In genomic region chr10:22681783-22682183, GRCh38 we compare ENCODE assay signal across 8 cellular contexts. TPM values are rescaled to one million over a fixed set of nuclear protein-coding genes. Genes with fewer than 3 reads are reported as not detected.
DNase-seq lines count a peak whose midpoint lies in the region; ATAC-seq and TF ChIP-seq lines count a peak whose summit lies in the region.

No MANE protein-coding gene starts in this region.

- H3K79me1 ChIP-seq in mesenchymal stem cell (replicated peaks; ENCODE audit: low read length, poor library complexity, severe bottlenecking), result peaks cover 8% of the 10 kb centered on the region

- no peak overlapping the region for H3K23ac ChIP-seq in mesenchymal stem cell (ENCODE audit: low read length in 2 of 2)

- no peak overlapping the region for H2AFZ ChIP-seq in OCI-LY3 (ENCODE audit: low read depth, low read length)
- no peak overlapping the region for H2AFZ ChIP-seq in mesenchymal stem cell (ENCODE audit: low read depth, low read length)

- H3K4me2 ChIP-seq in OCI-LY3 (ENCODE audit: low read length), result peak overlapping the region; percentile 99
- H3K4me2 ChIP-seq in mesenchymal stem cell (ENCODE audit: low read length, poor library complexity, severe bottlenecking), result peak overlapping the region; percentile 40

- peaks cover 36% of the 10 kb centered on the region for H3K4me1 ChIP-seq in OCI-LY3 (ENCODE audit: low read length)
- peaks cover 50% of the 10 kb centered on the region for H3K4me1 ChIP-seq in adipocyte (ENCODE audit: control insufficient read depth, insufficient read depth, low read length)
- peaks cover 22% of the 10 kb centered on the region for H3K4me1 ChIP-seq in mesenchymal stem cell (ENCODE audit: control insufficient read depth, insufficient read depth, low read depth, low read length)

- H4K91ac ChIP-seq in mesenchymal stem cell (ENCODE audit: low read length), result no peak overlapping the region

- H2BK120ac ChIP-seq in mesenchymal stem cell (ENCODE audit: low read depth, low read length), result no peak overlapping the region

- no peak overlapping the region for H2AK5ac ChIP-seq in mesenchymal stem cell (ENCODE audit: low read length, severe bottlenecking)

- H4K8ac ChIP-seq in mesenchymal stem cell (ENCODE audit: low read length), result no peak overlapping the region

- no peaks in the 10 kb centered on the region for H3K9me3 ChIP-seq in OCI-LY3 (ENCODE audit: insufficient read depth, low read length)
- H3K9me3 ChIP-seq in adipocyte (ENCODE audit: control insufficient read depth, low read length), result no peaks in the 10 kb centered on the region
- H3K9me3 ChIP-seq in mesenchymal stem cell (ENCODE audit: control insufficient read depth, low read length), result no peaks in the 10 kb centered on the region

- DNase-seq in adipocyte (ENCODE audit: low read depth), result peak; percentile 54
- DNase-seq in mesenchymal stem cell, result peak; percentile 74
- DNase-seq in UCSD-AML1 (lab: John Stamatoyannopoulos, UW; ENCODE audit: unreplicated experiment), result no peak
- DNase-seq in inferior parietal cortex (ENCODE audit: extremely low spot score), result no peak
- DNase-seq in caudate nucleus (lab: John Stamatoyannopoulos, UW), result no peak

- peaks cover 87% of the 10 kb centered on the region for H3K79me2 ChIP-seq in OCI-LY3 (ENCODE audit: low read length)

- H2BK15ac ChIP-seq in mesenchymal stem cell (ENCODE audit: low read depth, poor library complexity, severe bottlenecking), result no peak overlapping the region

- H3K9ac ChIP-seq in OCI-LY3 (ENCODE audit: low read length) (peak overlapping the region; percentile 59; the same call in 1 of the 2 replicates), adipocyte (ENCODE audit: low read length) (no peak overlapping the region), mesenchymal stem cell (ENCODE audit: low read length) (peak overlapping the region; percentile 43)

- no peak for TF ChIP-seq CTCF in OCI-LY3 (IDR thresholded peaks at IDR 0.05; ENCODE audit: low read depth, low read length)

- H3K27me3 ChIP-seq in OCI-LY3 (ENCODE audit: low read depth, low read length) (no peaks in the 10 kb centered on the region), adipocyte (replicated peaks; ENCODE audit: control insufficient read depth, insufficient read depth, low read length) (no peaks in the 10 kb centered on the region), mesenchymal stem cell (ENCODE audit: control insufficient read depth in 1 of 2, insufficient read depth in 1 of 2, low read length in 2 of 2) (no peaks in the 10 kb centered on the region)

- ATAC-seq in GM21723 (IDR thresholded peaks at IDR 0.05; ENCODE audit: unreplicated experiment) (peak; percentile 32), GM21717 (IDR thresholded peaks at IDR 0.05; ENCODE audit: unreplicated experiment) (no peak)

- no peak overlapping the region for H3K4ac ChIP-seq in mesenchymal stem cell (ENCODE audit: low read depth in 1 of 2, low read length in 2 of 2)

- H3K27ac ChIP-seq in OCI-LY3 (ENCODE audit: low read length) (peak overlapping the region; percentile 93), mesenchymal stem cell (ENCODE audit: low read length, poor library complexity, severe bottlenecking) (peak overlapping the region; percentile 83), caudate nucleus (ENCODE audit: low read depth, low read length) (no peak overlapping the region)

- no peak overlapping the region for H3K14ac ChIP-seq in mesenchymal stem cell (ENCODE audit: low read length in 2 of 2)

- WGBS in mesenchymal stem cell, result 69% methylated on average over 4 of the region's 4 CpGs

- H3K36me3 ChIP-seq in OCI-LY3 (replicated peaks; ENCODE audit: low read depth, low read length) (no peaks in the 10 kb centered on the region), adipocyte (ENCODE audit: control insufficient read depth, insufficient read depth, low read length, severe bottlenecking) (no peaks in the 10 kb centered on the region), mesenchymal stem cell (ENCODE audit: control insufficient read depth in 1 of 2, insufficient read depth in 2 of 2, low read depth in 1 of 2, low read length in 2 of 2) (no peaks in the 10 kb centered on the region)

- H2BK12ac ChIP-seq in mesenchymal stem cell (ENCODE audit: low read length in 2 of 2), result no peak overlapping the region

- H4K20me1 ChIP-seq in OCI-LY3 (ENCODE audit: insufficient read depth, low read length), result peaks cover 21% of the 10 kb centered on the region

- no peak overlapping the region for H2BK5ac ChIP-seq in mesenchymal stem cell (ENCODE audit: low read depth, low read length, poor library complexity, severe bottlenecking)

- H3K18ac ChIP-seq in mesenchymal stem cell (ENCODE audit: low read depth in 1 of 2, low read length in 2 of 2), result peak overlapping the region in 1 of 2 experiments; percentile 12

- H3K4me3 ChIP-seq in OCI-LY3 (ENCODE audit: low read length), result no peak overlapping the region
- H3K4me3 ChIP-seq in adipocyte (ENCODE audit: low read length), result no peak overlapping the region
- no peak overlapping the region for H3K4me3 ChIP-seq in mesenchymal stem cell (ENCODE audit: insufficient read depth in 1 of 2, low read depth in 1 of 2, low read length in 2 of 2)

RNA-seq across cellular contexts. Expression of gene PIP4K2A, which starts 32.6 kb away (rescaled TPM):
- 53.7 TPM for polyA plus RNA-seq in mesenchymal stem cell (2013, experiment 1 of 2)
- 51.9 TPM for polyA plus RNA-seq in mesenchymal stem cell (2013, experiment 2 of 2)

Comparison
In these comparisons a context has a peak if more than half of its experiments do, and no peak if none do; other contexts are left out.
1. DNase-seq: peak in adipocyte (single experiment) and mesenchymal stem cell (single experiment); none in UCSD-AML1 (single experiment), inferior parietal cortex (single experiment) and caudate nucleus (0 of 61).